1 cellular context compared by ENCODE assay signal in genomic region chr5:157582731-157583580, GRCh38.
A peak's percentile ranks its signal among the peaks of the same experiment; 100 is the strongest.
TF ChIP-seq lines count a peak whose summit lies in the region.

No MANE protein-coding gene starts in this region.

TF ChIP-seq in GM12878, 131 proteins besides CTCF, POLR2A, EP300 and RAD21 (continued from another document):
- TF ChIP-seq ATF2 (IDR thresholded peaks at IDR 0.05; ENCODE audit: low read length) (peak; percentile 66), FOS (IDR thresholded peaks at IDR 0.05; ENCODE audit: borderline replicate concordance, extremely low read depth, insufficient read length) (no peak), FOXM1 (IDR thresholded peaks at IDR 0.05; ENCODE audit: low read depth, low read length) (peak; percentile 61; the same call in 1 of the 2 replicates), CEBPB (IDR thresholded peaks at IDR 0.05; ENCODE audit: borderline replicate concordance in 1 of 2, low read depth in 2 of 2, low read length in 2 of 2) (no peak), IKZF1 (conservative IDR thresholded peaks at IDR 0.05) (peak; percentile 51), EED (IDR thresholded peaks at IDR 0.05; ENCODE audit: low read depth) (no peak), USF2 (IDR thresholded peaks at IDR 0.05; ENCODE audit: borderline replicate concordance, low read depth, low read length) (no peak), ATF7 (IDR thresholded peaks at IDR 0.05; ENCODE audit: low read depth) (0 out of 2 replicates have a peak, but pooled peaks have one; percentile 28), YBX1 (IDR thresholded peaks at IDR 0.05) (no peak), EZH2 (IDR thresholded peaks at IDR 0.05; ENCODE audit: borderline replicate concordance, control insufficient read depth, low read depth, low read length) (no peak), NRF1 (conservative IDR thresholded peaks at IDR 0.05; ENCODE audit: low read depth, low read length) (no peak)
